8 cellular contexts compared by ENCODE assay signal in genomic region chr16:68445458-68445857, GRCh38. TPM values are rescaled to one million over a fixed set of nuclear protein-coding genes. Genes with fewer than 3 reads are reported as not detected.
DNase-seq lines count a peak whose midpoint lies in the region; ATAC-seq and TF ChIP-seq lines count a peak whose summit lies in the region.

No MANE protein-coding gene starts in this region.

- H3K9me3 Mint-ChIP-seq in activated naive CD8-positive, alpha-beta T cell treated with anti-CD3 and anti-CD28 coated beads, Interleukin-2, amount 10 ng/mL, durations not matched to agents 7 days and 5 days: no peaks in the 10 kb centered on the region

- peaks cover 9% of the 10 kb centered on the region for H3K4me1 Mint-ChIP-seq in activated naive CD8-positive, alpha-beta T cell treated with anti-CD3 and anti-CD28 coated beads, Interleukin-2, amount 10 ng/mL, durations not matched to agents 7 days and 5 days

- DNase-seq in DMS 273 (lab: John Stamatoyannopoulos, UW; ENCODE audit: unreplicated experiment) (peak; percentile 95), HCEC 1CT (peak; percentile 71), NCI-H345 treated with DMSO at 0.1 percent for 48 hours (lab: John Stamatoyannopoulos, UW; ENCODE audit: unreplicated experiment) (peak; percentile 22), left lobe of liver (ENCODE audit: low spot score) (peak; percentile 60), heart left ventricle (no peak)
- DNase-seq in activated naive CD8-positive, alpha-beta T cell treated with anti-CD3 and anti-CD28 coated beads, Interleukin-2, amount 10 ng/mL, durations not matched to agents 7 days and 5 days: peak; percentile 40

- 0 to 2% (median 0%) methylated on average over 1 of the region's 1 CpG for WGBS in heart left ventricle, 4 donors

- no peak overlapping the region for H3K27ac Mint-ChIP-seq in activated naive CD8-positive, alpha-beta T cell treated with anti-CD3 and anti-CD28 coated beads, Interleukin-2, amount 10 ng/mL, durations not matched to agents 7 days and 5 days

- peaks cover 47% of the 10 kb centered on the region for H3K27me3 Mint-ChIP-seq in activated naive CD8-positive, alpha-beta T cell treated with anti-CD3 and anti-CD28 coated beads, Interleukin-2, amount 10 ng/mL, durations not matched to agents 7 days and 5 days

- H3K4me3 Mint-ChIP-seq in activated naive CD8-positive, alpha-beta T cell treated with anti-CD3 and anti-CD28 coated beads, Interleukin-2, amount 10 ng/mL, durations not matched to agents 7 days and 5 days: no peak overlapping the region

- no peaks in the 10 kb centered on the region for H3K9me3 ChIP-seq in heart left ventricle

- no peaks in the 10 kb centered on the region for H3K36me3 Mint-ChIP-seq in activated naive CD8-positive, alpha-beta T cell treated with anti-CD3 and anti-CD28 coated beads, Interleukin-2, amount 10 ng/mL, durations not matched to agents 7 days and 5 days

- H3K4me1 ChIP-seq in heart left ventricle: peaks cover 0 to 23% (median 14%) of the 10 kb centered on the region in 12 donors

- TF ChIP-seq POLR2A in heart left ventricle (IDR thresholded peaks at IDR 0.05): no peak

- no peaks in the 10 kb centered on the region for H3K36me3 ChIP-seq in heart left ventricle

- POLR2A ChIA-PET in activated naive CD8-positive, alpha-beta T cell treated with anti-CD3 and anti-CD28 coated beads, Interleukin-2, amount 10 ng/mL, durations not matched to agents 7 days and 5 days (lab: Charles Lee): no interaction called here

- H3K27ac ChIP-seq in heart left ventricle: no peak overlapping the region

- TF ChIP-seq CTCF in heart left ventricle (IDR thresholded peaks at IDR 0.05): peak in 4 of 12 donors; percentile 11 to 48 (median 16)

- H3K27me3 ChIP-seq in heart left ventricle: peaks cover 0 to 42% (median 9%) of the 10 kb centered on the region in 9 donors

- ATAC-seq in activated naive CD8-positive, alpha-beta T cell treated with anti-CD3 and anti-CD28 coated beads, Interleukin-2, amount 10 ng/mL, durations not matched to agents 7 days and 5 days (ENCODE audit: low read depth): peak; percentile 12
- ATAC-seq in left lobe of liver (peak; percentile 64), GM19324 (IDR thresholded peaks at IDR 0.05; ENCODE audit: low FRiP score, unreplicated experiment) (no peak), GM18861 (IDR thresholded peaks at IDR 0.05; ENCODE audit: unreplicated experiment) (no peak), heart left ventricle (no peak)

- intact Hi-C loops in heart left ventricle (cut with DNase I): no loop called here

- no peak overlapping the region for H3K4me3 ChIP-seq in heart left ventricle

RNA-seq across cellular contexts. Expression of gene SMPD3, which starts 2.9 kb away (rescaled TPM):
- 10 to 100 TPM; 16.0 to 16.9 TPM for total RNA-seq in activated naive CD8-positive, alpha-beta T cell treated with anti-CD3 and anti-CD28 coated beads, Interleukin-2, amount 10 ng/mL, durations not matched to agents 7 days and 5 days
- 32.7 TPM for total RNA-seq in left lobe of liver
- total RNA-seq in heart left ventricle: 10 to 100 TPM in 1 of 9 donors, 1 to 10 TPM in 2, under 1 TPM in 3, not detected in 3; 0.10 to 14.4 (median 1.5) TPM
- polyA plus RNA-seq in heart left ventricle: under 1 TPM; 0.07 to 0.15 TPM

Comparison
In these comparisons a context has a peak if more than half of its experiments do, and no peak if none do; other contexts are left out.
1. DNase-seq: peak in DMS 273 (single experiment), HCEC 1CT (single experiment), NCI-H345 treated with DMSO at 0.1 percent for 48 hours (single experiment), activated naive CD8-positive, alpha-beta T cell treated with anti-CD3 and anti-CD28 coated beads, Interleukin-2, amount 10 ng/mL, durations not matched to agents 7 days and 5 days (single experiment) and left lobe of liver (single experiment); none in heart left ventricle (0 of 5).
2. ATAC-seq: peak in activated naive CD8-positive, alpha-beta T cell treated with anti-CD3 and anti-CD28 coated beads, Interleukin-2, amount 10 ng/mL, durations not matched to agents 7 days and 5 days (single experiment) and left lobe of liver (single experiment); none in GM19324 (single experiment), GM18861 (single experiment) and heart left ventricle (0 of 4).